ENCODE assay signal across 11 cellular contexts in the genomic region with DNA sequence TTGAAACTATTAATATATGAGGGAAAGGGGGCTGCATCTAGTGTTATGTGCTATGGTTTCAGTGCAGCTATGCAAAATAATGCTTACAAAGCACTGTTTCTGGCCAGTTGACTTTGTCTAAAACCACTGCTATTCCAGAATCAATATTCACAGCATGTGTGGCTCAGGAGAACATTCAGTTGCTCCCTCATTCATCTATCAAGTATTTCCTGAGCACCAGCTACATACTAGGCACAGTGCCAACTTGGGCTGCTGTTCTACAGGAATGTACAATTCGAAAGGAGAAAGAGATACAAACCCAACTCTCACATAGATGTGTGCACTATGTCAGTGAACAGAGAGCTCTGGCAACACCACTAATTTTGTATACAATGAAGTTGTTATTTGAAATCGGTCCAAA.
DNase-seq lines count a peak whose midpoint lies in the region; ATAC-seq and TF ChIP-seq lines count a peak whose summit lies in the region.
"Had no signal": no experiment of that assay in that cellular context is flagged by ENCODE, and none has a peak within 500 bp of the region (broad histone marks: within the 10 kb centered on the region; RNA-seq: fewer than 3 reads in every experiment).

No MANE protein-coding gene starts in this region.

- TF ChIP-seq CTCF in AG09319 (IDR thresholded peaks at IDR 0.05; ENCODE audit: low read depth, low read length) (no peak), left lung (IDR thresholded peaks at IDR 0.05) (no peak), gastrocnemius medialis (IDR thresholded peaks at IDR 0.05 in 4 of 5, conservative IDR thresholded peaks at IDR 0.05 in 1 of 5) (no peak), Caco-2 (IDR thresholded peaks at IDR 0.05; ENCODE audit: insufficient read depth in 1 of 2, low read depth in 1 of 2, low read length in 1 of 2, severe bottlenecking in 1 of 2, unreplicated experiment in 1 of 2) (no peak)

- H3K27ac Mint-ChIP-seq in central memory CD8-positive, alpha-beta T cell (ENCODE audit: low read depth) = peak overlapping the region; percentile 67
- H3K27ac Mint-ChIP-seq in T-helper 2 cell treated with Interferon-gamma antibody and Interleukin-4, amounts not matched to agents 5 μg/mL and 100 μg/mL, for 36 hours = no peak overlapping the region
- H3K27ac Mint-ChIP-seq in Caco-2 (ENCODE audit: unreplicated experiment) = no peak overlapping the region

- H3K4me1 ChIP-seq in left lung = peaks cover 12 to 17% of the 10 kb centered on the region in 2 donors
- peaks cover 13% of the 10 kb centered on the region in 2 donors for H3K4me1 ChIP-seq in gastrocnemius medialis
- H3K4me1 ChIP-seq in Caco-2 = no peaks in the 10 kb centered on the region

- CTCF ChIA-PET in Caco-2 (lab: Charles Lee) = no interaction called here

- H3K27ac ChIP-seq in left lung (peak overlapping the region in 1 of 2 donors; percentile 23), gastrocnemius medialis (peak overlapping the region in 2 of 4 donors; percentile 20 to 42)
- H3K27ac ChIP-seq: coronary artery had no signal

- in situ Hi-C loops in gastrocnemius medialis (cut with MboI; ENCODE audit: low sequenced_read_pairs in 4 of 4) = no loop called here

- DNase-seq in AG09319 (ENCODE audit: extremely low read depth, low read depth) = peak; percentile 8
- peak; percentile 20 to 26 for DNase-seq in Kasumi-1 (lab: John Stamatoyannopoulos, UW)
- DNase-seq in central memory CD8-positive, alpha-beta T cell (ENCODE audit: low spot score in 2 of 2) = no peak
- DNase-seq in left lung = no peak
- no peak for DNase-seq in T-helper 2 cell treated with Interferon-gamma antibody and Interleukin-4, amounts not matched to agents 5 μg/mL and 100 μg/mL, for 36 hours (ENCODE audit: low spot score)
- DNase-seq in gastrocnemius medialis = no peak
- no peak for DNase-seq in Caco-2
- DNase-seq in SW480 (ENCODE audit: low spot score) = no peak
- DNase-seq: activated T-cell treated with anti-CD3 and anti-CD28 coated beads, Interleukin-2, amount 50 U/mL, for 1 hour; NCI-H748 treated with DMSO at 0.1 percent for 48 hours had no signal

- H3K27me3 ChIP-seq in left lung (no peaks in the 10 kb centered on the region), gastrocnemius medialis (no peaks in the 10 kb centered on the region), Caco-2 (replicated peaks; ENCODE audit: control insufficient read depth, insufficient read depth, low read length) (no peaks in the 10 kb centered on the region)

- no peaks in the 10 kb centered on the region for H3K27me3 Mint-ChIP-seq in central memory CD8-positive, alpha-beta T cell
- no peaks in the 10 kb centered on the region for H3K27me3 Mint-ChIP-seq in T-helper 2 cell treated with Interferon-gamma antibody and Interleukin-4, amounts not matched to agents 5 μg/mL and 100 μg/mL, for 36 hours (ENCODE audit: low read depth)
- H3K27me3 Mint-ChIP-seq in Caco-2 (ENCODE audit: insufficient read depth, unreplicated experiment) = no peaks in the 10 kb centered on the region

- H3K9me3 ChIP-seq in left lung (no peaks in the 10 kb centered on the region), gastrocnemius medialis (no peaks in the 10 kb centered on the region), Caco-2 (no peaks in the 10 kb centered on the region)

- H3K36me3 ChIP-seq in left lung (peaks cover 0 to 13% of the 10 kb centered on the region in 2 donors), gastrocnemius medialis (peaks cover 0 to 8% of the 10 kb centered on the region in 2 donors), Caco-2 (ENCODE audit: control insufficient read depth, insufficient read depth, low read length) (no peaks in the 10 kb centered on the region)

- no peaks in the 10 kb centered on the region for H3K9me3 Mint-ChIP-seq in central memory CD8-positive, alpha-beta T cell
- no peaks in the 10 kb centered on the region for H3K9me3 Mint-ChIP-seq in T-helper 2 cell treated with Interferon-gamma antibody and Interleukin-4, amounts not matched to agents 5 μg/mL and 100 μg/mL, for 36 hours
- H3K9me3 Mint-ChIP-seq in Caco-2 (ENCODE audit: unreplicated experiment) = no peaks in the 10 kb centered on the region

- H3K4me3 Mint-ChIP-seq in central memory CD8-positive, alpha-beta T cell = no peak overlapping the region
- H3K4me3 Mint-ChIP-seq in T-helper 2 cell treated with Interferon-gamma antibody and Interleukin-4, amounts not matched to agents 5 μg/mL and 100 μg/mL, for 36 hours = no peak overlapping the region
- no peak overlapping the region for H3K4me3 Mint-ChIP-seq in Caco-2 (ENCODE audit: unreplicated experiment)

- ATAC-seq in central memory CD8-positive, alpha-beta T cell (replicated peaks; ENCODE audit: extremely low read depth, poor library complexity, severe bottlenecking) = no peak
- peak; percentile 50 for ATAC-seq in left lung
- ATAC-seq in gastrocnemius medialis = no peak

- TF ChIP-seq POLR2A in gastrocnemius medialis (IDR thresholded peaks at IDR 0.05) = no peak

- BruUV-seq in Caco-2 (replicated peaks; lab: Mats Ljungman, UMichigan) = no TSS peak

- intact Hi-C loops in left lung (cut with DNase I) = no loop called here
- intact Hi-C loops in gastrocnemius medialis (cut with DNase I; ENCODE audit: low total_unique reads) = loop anchor here (10.0 kb wide), 1 partner anchor 149 kb away; no protein-coding TSS in a partner anchor
- intact Hi-C loops in Caco-2 (cut with micrococcal nuclease; ENCODE audit: unreplicated experiment) = no loop called here

- POLR2A ChIA-PET in Caco-2 (lab: Charles Lee) = no interaction called here

- H3K4me1 Mint-ChIP-seq in central memory CD8-positive, alpha-beta T cell = peaks cover 16% of the 10 kb centered on the region
- H3K4me1 Mint-ChIP-seq in T-helper 2 cell treated with Interferon-gamma antibody and Interleukin-4, amounts not matched to agents 5 μg/mL and 100 μg/mL, for 36 hours (ENCODE audit: low read depth) = peaks cover 7% of the 10 kb centered on the region
- H3K4me1 Mint-ChIP-seq in Caco-2 (ENCODE audit: low read depth, unreplicated experiment) = no peaks in the 10 kb centered on the region

- no peak overlapping the region for H3K4me3 ChIP-seq in left lung
- no peak overlapping the region for H3K4me3 ChIP-seq in gastrocnemius medialis
- no peak overlapping the region for H3K4me3 ChIP-seq in Caco-2 (ENCODE audit: low read depth, low read length)
- H3K4me3 ChIP-seq: coronary artery had no signal

- H3K36me3 Mint-ChIP-seq in central memory CD8-positive, alpha-beta T cell (ENCODE audit: insufficient read depth) = peaks cover 6% of the 10 kb centered on the region
- peaks cover 8% of the 10 kb centered on the region for H3K36me3 Mint-ChIP-seq in T-helper 2 cell treated with Interferon-gamma antibody and Interleukin-4, amounts not matched to agents 5 μg/mL and 100 μg/mL, for 36 hours (ENCODE audit: low read depth)
- H3K36me3 Mint-ChIP-seq in Caco-2 (ENCODE audit: insufficient read depth, unreplicated experiment) = no peaks in the 10 kb centered on the region

Comparison
In these comparisons a context has a peak if more than half of its experiments do, and no peak if none do; other contexts are left out.
1. DNase-seq: peak in AG09319 (single experiment) and Kasumi-1 (2 of 2); none in central memory CD8-positive, alpha-beta T cell (0 of 2), left lung (0 of 2), T-helper 2 cell treated with Interferon-gamma antibody and Interleukin-4, amounts not matched to agents 5 μg/mL and 100 μg/mL, for 36 hours (single experiment), gastrocnemius medialis (0 of 2), Caco-2 (0 of 2) and SW480 (single experiment).